Comparison of ENCODE assay signal across 1 cellular context in the genomic region with DNA sequence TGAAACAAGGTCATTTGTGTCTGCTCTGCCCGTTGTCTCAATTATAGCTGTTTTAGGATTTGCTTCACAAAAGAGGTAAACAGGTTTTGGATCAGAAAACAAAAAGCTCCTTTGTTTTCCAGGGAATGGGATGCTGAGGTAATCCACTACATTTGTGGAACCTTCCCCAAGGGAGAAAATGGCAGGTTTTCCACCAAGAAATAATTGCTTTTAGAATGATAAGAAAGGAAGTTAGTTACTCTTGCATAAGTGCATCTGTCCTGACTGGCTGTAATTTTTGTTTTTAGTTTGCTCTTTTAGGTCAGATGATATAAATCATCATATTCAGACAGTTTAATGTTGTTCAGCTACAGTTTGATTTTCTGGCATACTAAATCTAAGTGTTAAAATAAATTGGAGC.
TF ChIP-seq lines count a peak whose summit lies in the region.

No MANE protein-coding gene starts in this region.

TF ChIP-seq in GM23338, 12 proteins besides CTCF, POLR2A, EP300 and RAD21:
- TF ChIP-seq, protein P1, sequence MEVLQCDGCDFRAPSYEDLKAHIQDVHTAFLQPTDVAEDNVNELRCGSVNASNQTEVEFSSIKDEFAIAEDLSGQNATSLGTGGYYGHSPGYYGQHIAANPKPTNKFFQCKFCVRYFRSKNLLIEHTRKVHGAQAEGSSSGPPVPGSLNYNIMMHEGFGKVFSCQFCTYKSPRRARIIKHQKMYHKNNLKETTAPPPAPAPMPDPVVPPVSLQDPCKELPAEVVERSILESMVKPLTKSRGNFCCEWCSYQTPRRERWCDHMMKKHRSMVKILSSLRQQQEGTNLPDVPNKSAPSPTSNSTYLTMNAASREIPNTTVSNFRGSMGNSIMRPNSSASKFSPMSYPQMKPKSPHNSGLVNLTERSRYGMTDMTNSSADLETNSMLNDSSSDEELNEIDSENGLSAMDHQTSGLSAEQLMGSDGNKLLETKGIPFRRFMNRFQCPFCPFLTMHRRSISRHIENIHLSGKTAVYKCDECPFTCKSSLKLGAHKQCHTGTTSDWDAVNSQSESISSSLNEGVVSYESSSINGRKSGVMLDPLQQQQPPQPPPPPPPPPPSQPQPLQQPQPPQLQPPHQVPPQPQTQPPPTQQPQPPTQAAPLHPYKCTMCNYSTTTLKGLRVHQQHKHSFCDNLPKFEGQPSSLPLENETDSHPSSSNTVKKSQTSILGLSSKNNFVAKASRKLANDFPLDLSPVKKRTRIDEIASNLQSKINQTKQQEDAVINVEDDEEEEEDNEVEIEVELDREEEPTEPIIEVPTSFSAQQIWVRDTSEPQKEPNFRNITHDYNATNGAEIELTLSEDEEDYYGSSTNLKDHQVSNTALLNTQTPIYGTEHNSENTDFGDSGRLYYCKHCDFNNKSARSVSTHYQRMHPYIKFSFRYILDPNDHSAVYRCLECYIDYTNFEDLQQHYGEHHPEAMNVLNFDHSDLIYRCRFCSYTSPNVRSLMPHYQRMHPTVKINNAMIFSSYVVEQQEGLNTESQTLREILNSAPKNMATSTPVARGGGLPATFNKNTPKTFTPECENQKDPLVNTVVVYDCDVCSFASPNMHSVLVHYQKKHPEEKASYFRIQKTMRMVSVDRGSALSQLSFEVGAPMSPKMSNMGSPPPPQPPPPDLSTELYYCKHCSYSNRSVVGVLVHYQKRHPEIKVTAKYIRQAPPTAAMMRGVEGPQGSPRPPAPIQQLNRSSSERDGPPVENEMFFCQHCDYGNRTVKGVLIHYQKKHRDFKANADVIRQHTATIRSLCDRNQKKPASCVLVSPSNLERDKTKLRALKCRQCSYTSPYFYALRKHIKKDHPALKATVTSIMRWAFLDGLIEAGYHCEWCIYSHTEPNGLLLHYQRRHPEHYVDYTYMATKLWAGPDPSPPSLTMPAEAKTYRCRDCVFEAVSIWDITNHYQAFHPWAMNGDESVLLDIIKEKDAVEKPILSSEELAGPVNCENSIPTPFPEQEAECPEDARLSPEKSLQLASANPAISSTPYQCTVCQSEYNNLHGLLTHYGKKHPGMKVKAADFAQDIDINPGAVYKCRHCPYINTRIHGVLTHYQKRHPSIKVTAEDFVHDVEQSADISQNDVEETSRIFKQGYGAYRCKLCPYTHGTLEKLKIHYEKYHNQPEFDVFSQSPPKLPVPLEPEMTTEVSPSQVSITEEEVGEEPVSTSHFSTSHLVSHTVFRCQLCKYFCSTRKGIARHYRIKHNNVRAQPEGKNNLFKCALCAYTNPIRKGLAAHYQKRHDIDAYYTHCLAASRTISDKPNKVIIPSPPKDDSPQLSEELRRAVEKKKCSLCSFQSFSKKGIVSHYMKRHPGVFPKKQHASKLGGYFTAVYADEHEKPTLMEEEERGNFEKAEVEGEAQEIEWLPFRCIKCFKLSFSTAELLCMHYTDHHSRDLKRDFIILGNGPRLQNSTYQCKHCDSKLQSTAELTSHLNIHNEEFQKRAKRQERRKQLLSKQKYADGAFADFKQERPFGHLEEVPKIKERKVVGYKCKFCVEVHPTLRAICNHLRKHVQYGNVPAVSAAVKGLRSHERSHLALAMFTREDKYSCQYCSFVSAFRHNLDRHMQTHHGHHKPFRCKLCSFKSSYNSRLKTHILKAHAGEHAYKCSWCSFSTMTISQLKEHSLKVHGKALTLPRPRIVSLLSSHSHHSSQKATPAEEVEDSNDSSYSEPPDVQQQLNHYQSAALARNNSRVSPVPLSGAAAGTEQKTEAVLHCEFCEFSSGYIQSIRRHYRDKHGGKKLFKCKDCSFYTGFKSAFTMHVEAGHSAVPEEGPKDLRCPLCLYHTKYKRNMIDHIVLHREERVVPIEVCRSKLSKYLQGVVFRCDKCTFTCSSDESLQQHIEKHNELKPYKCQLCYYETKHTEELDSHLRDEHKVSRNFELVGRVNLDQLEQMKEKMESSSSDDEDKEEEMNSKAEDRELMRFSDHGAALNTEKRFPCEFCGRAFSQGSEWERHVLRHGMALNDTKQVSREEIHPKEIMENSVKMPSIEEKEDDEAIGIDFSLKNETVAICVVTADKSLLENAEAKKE (CRISPR knock-in tag; IDR thresholded peaks at IDR 0.05) = no peak
- TF ChIP-seq ZNF114 (CRISPR knock-in tag; IDR thresholded peaks at IDR 0.05) (no peak), CREB1 (CRISPR knock-in tag; IDR thresholded peaks at IDR 0.05; ENCODE audit: low read depth) (no peak), POLR2AphosphoS5 (IDR thresholded peaks at IDR 0.05; ENCODE audit: low read depth) (no peak), ZNF331 (CRISPR knock-in tag; IDR thresholded peaks at IDR 0.05; ENCODE audit: low read depth) (no peak), EZH2phosphoT487 (IDR thresholded peaks at IDR 0.05; ENCODE audit: unreplicated experiment) (no peak), EZH2 (IDR thresholded peaks at IDR 0.05; ENCODE audit: low read depth, unreplicated experiment) (no peak), STAT1 (IDR thresholded peaks at IDR 0.05; ENCODE audit: unreplicated experiment) (no peak), JUNB (IDR thresholded peaks at IDR 0.05; ENCODE audit: unreplicated experiment) (no peak), NANOG (IDR thresholded peaks at IDR 0.05; ENCODE audit: borderline replicate concordance) (no peak)
- TF ChIP-seq, protein P2, sequence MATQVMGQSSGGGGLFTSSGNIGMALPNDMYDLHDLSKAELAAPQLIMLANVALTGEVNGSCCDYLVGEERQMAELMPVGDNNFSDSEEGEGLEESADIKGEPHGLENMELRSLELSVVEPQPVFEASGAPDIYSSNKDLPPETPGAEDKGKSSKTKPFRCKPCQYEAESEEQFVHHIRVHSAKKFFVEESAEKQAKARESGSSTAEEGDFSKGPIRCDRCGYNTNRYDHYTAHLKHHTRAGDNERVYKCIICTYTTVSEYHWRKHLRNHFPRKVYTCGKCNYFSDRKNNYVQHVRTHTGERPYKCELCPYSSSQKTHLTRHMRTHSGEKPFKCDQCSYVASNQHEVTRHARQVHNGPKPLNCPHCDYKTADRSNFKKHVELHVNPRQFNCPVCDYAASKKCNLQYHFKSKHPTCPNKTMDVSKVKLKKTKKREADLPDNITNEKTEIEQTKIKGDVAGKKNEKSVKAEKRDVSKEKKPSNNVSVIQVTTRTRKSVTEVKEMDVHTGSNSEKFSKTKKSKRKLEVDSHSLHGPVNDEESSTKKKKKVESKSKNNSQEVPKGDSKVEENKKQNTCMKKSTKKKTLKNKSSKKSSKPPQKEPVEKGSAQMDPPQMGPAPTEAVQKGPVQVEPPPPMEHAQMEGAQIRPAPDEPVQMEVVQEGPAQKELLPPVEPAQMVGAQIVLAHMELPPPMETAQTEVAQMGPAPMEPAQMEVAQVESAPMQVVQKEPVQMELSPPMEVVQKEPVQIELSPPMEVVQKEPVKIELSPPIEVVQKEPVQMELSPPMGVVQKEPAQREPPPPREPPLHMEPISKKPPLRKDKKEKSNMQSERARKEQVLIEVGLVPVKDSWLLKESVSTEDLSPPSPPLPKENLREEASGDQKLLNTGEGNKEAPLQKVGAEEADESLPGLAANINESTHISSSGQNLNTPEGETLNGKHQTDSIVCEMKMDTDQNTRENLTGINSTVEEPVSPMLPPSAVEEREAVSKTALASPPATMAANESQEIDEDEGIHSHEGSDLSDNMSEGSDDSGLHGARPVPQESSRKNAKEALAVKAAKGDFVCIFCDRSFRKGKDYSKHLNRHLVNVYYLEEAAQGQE (IDR thresholded peaks at IDR 0.05; ENCODE audit: unreplicated experiment) = no peak
- TF ChIP-seq, protein P3, sequence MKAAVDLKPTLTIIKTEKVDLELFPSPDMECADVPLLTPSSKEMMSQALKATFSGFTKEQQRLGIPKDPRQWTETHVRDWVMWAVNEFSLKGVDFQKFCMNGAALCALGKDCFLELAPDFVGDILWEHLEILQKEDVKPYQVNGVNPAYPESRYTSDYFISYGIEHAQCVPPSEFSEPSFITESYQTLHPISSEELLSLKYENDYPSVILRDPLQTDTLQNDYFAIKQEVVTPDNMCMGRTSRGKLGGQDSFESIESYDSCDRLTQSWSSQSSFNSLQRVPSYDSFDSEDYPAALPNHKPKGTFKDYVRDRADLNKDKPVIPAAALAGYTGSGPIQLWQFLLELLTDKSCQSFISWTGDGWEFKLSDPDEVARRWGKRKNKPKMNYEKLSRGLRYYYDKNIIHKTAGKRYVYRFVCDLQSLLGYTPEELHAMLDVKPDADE (IDR thresholded peaks at IDR 0.05) = no peak
